ENCODE assay signal across 18 cellular contexts in the genomic region with DNA sequence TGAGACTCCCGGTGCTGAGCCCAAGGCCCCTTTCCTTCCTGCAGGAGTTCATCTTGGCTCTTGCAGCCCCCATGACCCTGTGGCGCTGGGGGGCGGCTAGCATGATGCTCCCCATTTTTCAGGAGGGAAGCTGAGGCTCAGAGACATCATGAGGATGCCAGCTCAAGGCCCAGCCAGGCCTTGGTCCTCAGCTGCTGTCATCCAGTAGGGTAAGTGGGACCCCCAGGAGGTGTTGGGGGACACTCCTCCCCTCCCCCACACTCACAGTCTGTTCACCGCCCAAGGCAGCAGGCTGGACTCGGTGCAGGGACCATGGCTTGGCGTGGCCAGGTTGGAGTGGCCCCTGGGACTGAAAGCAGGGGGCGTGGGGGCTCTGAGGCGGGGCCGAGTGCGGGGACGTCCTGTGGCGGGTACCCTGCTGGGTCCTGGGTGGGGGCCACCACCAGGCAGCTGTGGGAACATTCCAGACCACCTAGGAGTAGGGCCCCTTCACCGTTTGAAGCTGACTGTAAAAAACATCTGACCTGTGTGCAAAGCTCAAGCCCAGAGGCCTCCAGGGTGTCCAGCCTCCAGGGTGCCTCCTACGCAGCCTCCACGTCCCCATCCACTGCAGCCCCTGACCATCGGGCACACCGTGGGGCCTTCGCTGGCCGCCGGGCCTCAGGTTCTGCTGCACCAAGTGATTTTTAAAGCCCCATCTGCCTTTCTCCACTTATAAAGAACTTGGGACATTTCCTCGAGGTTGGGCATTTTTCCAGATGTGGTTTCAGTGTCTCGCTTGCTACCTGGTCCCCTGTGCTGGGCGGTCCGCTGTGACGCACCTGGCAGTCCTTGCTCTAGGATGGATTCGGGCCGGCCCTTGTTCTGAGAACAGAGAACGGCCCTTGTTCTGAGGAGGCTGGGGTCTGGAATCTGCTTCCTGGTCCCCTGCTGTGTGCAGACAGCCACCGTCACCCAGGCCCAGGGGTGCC. TPM values are rescaled to one million over a fixed set of nuclear protein-coding genes. Genes with fewer than 3 reads are reported as not detected.
A peak's percentile ranks its signal among the peaks of the same experiment; 100 is the strongest.
DNase-seq lines count a peak whose midpoint lies in the region; ATAC-seq and TF ChIP-seq lines count a peak whose summit lies in the region.
"Had no signal": no experiment of that assay in that cellular context is flagged by ENCODE, and none has a peak within 500 bp of the region (broad histone marks: within the 10 kb centered on the region; RNA-seq: fewer than 3 reads in every experiment).

No MANE protein-coding gene starts in this region.

- peak overlapping the region; percentile 25 for H3K9ac ChIP-seq in HUES6 (ENCODE audit: low read length)

- TF ChIP-seq CTCF in breast epithelium (IDR thresholded peaks at IDR 0.05) (no peak), type B pancreatic cell (conservative IDR thresholded peaks at IDR 0.05) (no peak)

- DNase-seq in breast epithelium (ENCODE audit: low spot score in 2 of 2) (peak in 1 of 2 donors; percentile 70), type B pancreatic cell (ENCODE audit: extremely low spot score, unreplicated experiment) (no peak), epidermal melanocyte (ENCODE audit: insufficient read length, low spot score) (no peak)
- DNase-seq in activated CD4-positive, alpha-beta T cell treated with anti-CD3 and anti-CD28 coated beads for 1 hour, result no peak
- DNase-seq: activated CD4-positive, alpha-beta memory T cell treated with anti-CD3 and anti-CD28 coated beads, Interleukin-2, amount 10 ng/mL, durations not matched to agents 7 days and 5 days; BE2C; KBM-7; left colon; NCI-H1092; NCI-H524 treated with DMSO at 0.1 percent for 48 hours; ovary; stimulated activated CD4-positive, alpha-beta T cell treated with anti-CD3 and anti-CD28 coated beads, Interleukin-2, amount 100 ng/mL, for 24 hours had no signal

- H3K4me1 ChIP-seq in HUES6 (ENCODE audit: control insufficient read depth, insufficient read depth, low read length) (peaks cover 58% of the 10 kb centered on the region), breast epithelium (peaks cover 28 to 44% of the 10 kb centered on the region in 2 donors), muscle layer of duodenum (ENCODE audit: control insufficient read depth in 1 of 2, insufficient read depth in 2 of 2, low read length in 2 of 2) (peaks cover 16 to 70% of the 10 kb centered on the region in 2 donors)
- H3K4me1 ChIP-seq: BE2C had no signal

- peaks cover 11% of the 10 kb centered on the region for H3K4me1 Mint-ChIP-seq in type B pancreatic cell (ENCODE audit: unreplicated experiment)

- ATAC-seq in GM18511 (IDR thresholded peaks at IDR 0.05; ENCODE audit: unreplicated experiment), result no peak
- ATAC-seq: activated naive CD4-positive, alpha-beta T cell treated with anti-CD3 and anti-CD28 coated beads, Interleukin-2, amount 50 U/mL, for 72 hours; left colon; sciatic nerve had no signal

- peak overlapping the region; percentile 39 for H3K27ac Mint-ChIP-seq in type B pancreatic cell
- H3K27ac Mint-ChIP-seq: activated CD4-positive, alpha-beta memory T cell treated with anti-CD3 and anti-CD28 coated beads, Interleukin-2, amount 10 ng/mL, durations not matched to agents 7 days and 5 days; activated T-cell treated with anti-CD3 and anti-CD28 coated beads, Interleukin-2, amount 50 U/mL, for 24 hours had no signal

- TF ChIP-seq POLR2A in breast epithelium (IDR thresholded peaks at IDR 0.05), result no peak

- H3K27me3 Mint-ChIP-seq in type B pancreatic cell, result no peaks in the 10 kb centered on the region
- H3K27me3 Mint-ChIP-seq: activated T-cell treated with anti-CD3 and anti-CD28 coated beads, Interleukin-2, amount 50 U/mL, for 24 hours had no signal

- H3K27me3 ChIP-seq in HUES6 (ENCODE audit: control insufficient read depth, insufficient read depth, low read length) (no peaks in the 10 kb centered on the region), breast epithelium (no peaks in the 10 kb centered on the region), muscle layer of duodenum (ENCODE audit: low read depth, low read length) (no peaks in the 10 kb centered on the region)
- H3K27me3 ChIP-seq: ovary had no signal

- intact Hi-C loops in breast epithelium (cut with DNase I; ENCODE audit: low total_unique reads), result no loop called here

- H3K36me3 ChIP-seq in HUES6 (ENCODE audit: control insufficient read depth, insufficient read depth, low read length) (no peaks in the 10 kb centered on the region), breast epithelium (no peaks in the 10 kb centered on the region), muscle layer of duodenum (ENCODE audit: control insufficient read depth in 1 of 2, insufficient read depth in 2 of 2, low read length in 2 of 2) (no peaks in the 10 kb centered on the region)
- H3K36me3 ChIP-seq: BE2C, ovary had no signal

- H3K9me3 Mint-ChIP-seq in type B pancreatic cell, result no peaks in the 10 kb centered on the region
- H3K9me3 Mint-ChIP-seq: activated CD4-positive, alpha-beta memory T cell treated with anti-CD3 and anti-CD28 coated beads, Interleukin-2, amount 10 ng/mL, durations not matched to agents 7 days and 5 days; activated naive CD4-positive, alpha-beta T cell treated with anti-CD3 and anti-CD28 coated beads, Interleukin-2, amount 50 U/mL, for 72 hours; activated T-cell treated with anti-CD3 and anti-CD28 coated beads, Interleukin-2, amount 50 U/mL, for 24 hours had no signal

- H3K27ac ChIP-seq in HUES6 (ENCODE audit: low read depth, low read length) (peak overlapping the region; percentile 64), breast epithelium (peak overlapping the region; percentile 52 to 81), muscle layer of duodenum (ENCODE audit: low read length) (no peak overlapping the region)

- no peaks in the 10 kb centered on the region for H3K36me3 Mint-ChIP-seq in type B pancreatic cell
- H3K36me3 Mint-ChIP-seq: activated naive CD4-positive, alpha-beta T cell treated with anti-CD3 and anti-CD28 coated beads, Interleukin-2, amount 50 U/mL, for 72 hours had no signal

- H3K4me3 ChIP-seq in HUES6 (ENCODE audit: low read depth, low read length) (no peak overlapping the region), breast epithelium (no peak overlapping the region), muscle layer of duodenum (ENCODE audit: low read depth in 1 of 2, low read length in 2 of 2) (peak overlapping the region; percentile 26 to 74)
- H3K4me3 ChIP-seq: ovary had no signal

- no peak overlapping the region for H3K4me3 Mint-ChIP-seq in type B pancreatic cell
- H3K4me3 Mint-ChIP-seq: activated CD4-positive, alpha-beta memory T cell treated with anti-CD3 and anti-CD28 coated beads, Interleukin-2, amount 10 ng/mL, durations not matched to agents 7 days and 5 days; activated T-cell treated with anti-CD3 and anti-CD28 coated beads, Interleukin-2, amount 50 U/mL, for 24 hours had no signal

- H3K9me3 ChIP-seq in HUES6 (ENCODE audit: control insufficient read depth, insufficient read depth, low read depth, low read length) (no peaks in the 10 kb centered on the region), breast epithelium (no peaks in the 10 kb centered on the region), muscle layer of duodenum (ENCODE audit: control insufficient read depth in 1 of 2, low read length in 2 of 2) (no peaks in the 10 kb centered on the region)
- H3K9me3 ChIP-seq: BE2C, ovary had no signal

RNA-seq across cellular contexts. Expression of a gene that starts 3.4 kb away (rescaled TPM):
- total RNA-seq in breast epithelium (10 to 100 TPM; 12.6 to 33.8 (median 21.1) TPM), type B pancreatic cell (ENCODE audit: low replicate concordance) (36.5 and 53.1 TPM in 2 replicates)

Comparison
In these comparisons a context has a peak if more than half of its experiments do, and no peak if none do; other contexts are left out.
1. H3K4me3 ChIP-seq: peak in muscle layer of duodenum (2 of 2); none in HUES6 (single experiment) and breast epithelium (0 of 3).